Comparison of ENCODE assay signal across 8 cellular contexts in the genomic region with DNA sequence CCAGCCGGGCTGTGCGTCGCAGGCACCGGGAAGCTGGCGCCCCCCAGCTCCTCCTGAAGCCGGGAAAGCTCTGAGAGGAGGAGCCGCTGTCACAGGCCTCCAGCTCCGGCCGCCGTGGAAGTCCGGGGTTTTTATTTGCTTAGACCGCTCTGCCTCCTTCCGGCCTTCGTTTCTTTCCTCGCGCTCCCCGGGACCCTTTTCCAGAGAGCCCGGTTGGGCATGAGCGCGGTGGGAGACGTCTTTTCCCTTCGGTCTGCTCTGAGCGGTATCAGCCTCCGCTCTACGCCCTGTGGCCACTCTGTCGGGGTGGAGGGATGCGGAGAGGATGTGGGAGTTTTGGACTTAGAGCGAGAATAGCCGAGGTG. TPM values are rescaled to one million over a fixed set of nuclear protein-coding genes. Genes with fewer than 3 reads are reported as not detected.
DNase-seq lines count a peak whose midpoint lies in the region; ATAC-seq and TF ChIP-seq lines count a peak whose summit lies in the region.

No MANE protein-coding gene starts in this region.

- H3K27me3 ChIP-seq in HUES48 (ENCODE audit: control insufficient read depth, insufficient read depth, low read length): no peaks in the 10 kb centered on the region
- no peaks in the 10 kb centered on the region for H3K27me3 ChIP-seq in esophagus squamous epithelium

- H3K27ac ChIP-seq in HUES48 (ENCODE audit: low read depth, low read length) (peak overlapping the region; percentile 88), esophagus squamous epithelium (peak overlapping the region; percentile 93 to 99 (median 96))

- H3K4me1 ChIP-seq in HUES48 (ENCODE audit: control insufficient read depth, insufficient read depth, low read length) (0 out of 2 replicates have a peak, but pooled peaks cover 4% of the 10 kb centered on the region), esophagus squamous epithelium (peaks cover 19 to 47% (median 19%) of the 10 kb centered on the region in 3 donors)

- peaks cover 3% of the 10 kb centered on the region for H3K9me3 Mint-ChIP-seq in activated CD4-positive, alpha-beta T cell treated with anti-CD3 and anti-CD28 coated beads, Interleukin-2, amount 10 ng/mL, durations not matched to agents 24 days and 14 days
- no peaks in the 10 kb centered on the region for H3K9me3 Mint-ChIP-seq in naive thymus-derived CD8-positive, alpha-beta T cell

- H3K27ac Mint-ChIP-seq in activated CD4-positive, alpha-beta T cell treated with anti-CD3 and anti-CD28 coated beads, Interleukin-2, amount 10 ng/mL, durations not matched to agents 24 days and 14 days: peak overlapping the region; percentile 93
- H3K27ac Mint-ChIP-seq in naive thymus-derived CD8-positive, alpha-beta T cell: peak overlapping the region; percentile 92 to 98 (median 96)

- DNase-seq in DMS 273 (lab: John Stamatoyannopoulos, UW; ENCODE audit: unreplicated experiment) (peak; percentile 80), DMS 273 treated with DMSO at 0.1 percent for 48 hours (lab: John Stamatoyannopoulos, UW) (no peak), esophagus squamous epithelium (lab: John Stamatoyannopoulos, UW) (no peak), ecto neural progenitor cell (ENCODE audit: low spot score) (no peak)
- peak; percentile 77 for DNase-seq in activated CD4-positive, alpha-beta T cell treated with anti-CD3 and anti-CD28 coated beads, Interleukin-2, amount 10 ng/mL, durations not matched to agents 24 days and 14 days
- peak in 3 of 10 donors; percentile 2 to 16 (median 8) for DNase-seq in naive thymus-derived CD8-positive, alpha-beta T cell

- H3K36me3 ChIP-seq in HUES48 (ENCODE audit: control insufficient read depth, insufficient read depth, low read length) (no peaks in the 10 kb centered on the region), esophagus squamous epithelium (peaks cover 0 to 12% (median 0%) of the 10 kb centered on the region in 3 donors)

- peak; percentile 26 for ATAC-seq in GM21526 (IDR thresholded peaks at IDR 0.05; ENCODE audit: low FRiP score, unreplicated experiment)
- ATAC-seq in naive thymus-derived CD8-positive, alpha-beta T cell: peak; percentile 8 to 12

- intact Hi-C loops in activated CD4-positive, alpha-beta T cell treated with anti-CD3 and anti-CD28 coated beads, Interleukin-2, amount 10 ng/mL, durations not matched to agents 24 days and 14 days (cut with micrococcal nuclease): loop anchor here (1.0 kb wide), 1 partner anchor 259 kb away; no protein-coding TSS in a partner anchor
- intact Hi-C loops in esophagus squamous epithelium (cut with DNase I): no loop called here

- no peak for TF ChIP-seq CTCF in esophagus squamous epithelium (IDR thresholded peaks at IDR 0.05)

- H3K36me3 Mint-ChIP-seq in activated CD4-positive, alpha-beta T cell treated with anti-CD3 and anti-CD28 coated beads, Interleukin-2, amount 10 ng/mL, durations not matched to agents 24 days and 14 days (ENCODE audit: low read depth): peaks cover 10% of the 10 kb centered on the region
- peaks cover 0 to 9% (median 0%) of the 10 kb centered on the region in 3 donors for H3K36me3 Mint-ChIP-seq in naive thymus-derived CD8-positive, alpha-beta T cell

- H3K4me3 ChIP-seq in HUES48 (ENCODE audit: low read depth, low read length) (peak overlapping the region; percentile 90), esophagus squamous epithelium (peak overlapping the region; percentile 65 to 100 (median 96))

- peak overlapping the region; percentile 96 for H3K4me3 Mint-ChIP-seq in activated CD4-positive, alpha-beta T cell treated with anti-CD3 and anti-CD28 coated beads, Interleukin-2, amount 10 ng/mL, durations not matched to agents 24 days and 14 days
- H3K4me3 Mint-ChIP-seq in naive thymus-derived CD8-positive, alpha-beta T cell: peak overlapping the region; percentile 82 to 98 (median 95)

- H3K4me1 Mint-ChIP-seq in activated CD4-positive, alpha-beta T cell treated with anti-CD3 and anti-CD28 coated beads, Interleukin-2, amount 10 ng/mL, durations not matched to agents 24 days and 14 days: peaks cover 17% of the 10 kb centered on the region
- H3K4me1 Mint-ChIP-seq in naive thymus-derived CD8-positive, alpha-beta T cell: peaks cover 6 to 41% (median 29%) of the 10 kb centered on the region in 4 donors

- peak overlapping the region; percentile 77 for H3K9ac ChIP-seq in HUES48 (ENCODE audit: low read depth, low read length)

- POLR2A ChIA-PET in naive thymus-derived CD8-positive, alpha-beta T cell (lab: Charles Lee): interaction anchor here (0.7 to 3.4 kb wide), 10 partner anchors 8 to 128 kb away, joined by 3 to 55 read pairs (median 4); a partner anchor contains a TSS

- 0% methylated on average over 11 to 22 of the region's 29 CpGs for WGBS in esophagus squamous epithelium, 2 donors

- H3K9me3 ChIP-seq in HUES48 (ENCODE audit: control insufficient read depth, insufficient read depth, low read length): no peaks in the 10 kb centered on the region
- no peaks in the 10 kb centered on the region for H3K9me3 ChIP-seq in esophagus squamous epithelium

- TF ChIP-seq POLR2A in esophagus squamous epithelium (IDR thresholded peaks at IDR 0.05): no peak

- H3K27me3 Mint-ChIP-seq in activated CD4-positive, alpha-beta T cell treated with anti-CD3 and anti-CD28 coated beads, Interleukin-2, amount 10 ng/mL, durations not matched to agents 24 days and 14 days: no peaks in the 10 kb centered on the region
- H3K27me3 Mint-ChIP-seq in naive thymus-derived CD8-positive, alpha-beta T cell: no peaks in the 10 kb centered on the region

RNA-seq across cellular contexts. Expression of a gene that starts 0.6 kb away (rescaled TPM):
- 44.2 and 47.2 TPM in 2 replicates for total RNA-seq in activated CD4-positive, alpha-beta T cell treated with anti-CD3 and anti-CD28 coated beads, Interleukin-2, amount 10 ng/mL, durations not matched to agents 24 days and 14 days
- 10 to 100 TPM; 14.5 to 37.8 (median 21.3) TPM for total RNA-seq in esophagus squamous epithelium
- 10 to 100 TPM; 42.4 to 43.2 TPM for total RNA-seq in naive thymus-derived CD8-positive, alpha-beta T cell
- polyA plus RNA-seq in naive thymus-derived CD8-positive, alpha-beta T cell: 1 to 10 TPM; 5.4 to 8.2 (median 8.0) TPM

Comparison
In these comparisons a context has a peak if more than half of its experiments do, and no peak if none do; other contexts are left out.
1. DNase-seq: peak in DMS 273 (single experiment) and activated CD4-positive, alpha-beta T cell treated with anti-CD3 and anti-CD28 coated beads, Interleukin-2, amount 10 ng/mL, durations not matched to agents 24 days and 14 days (single experiment); none in DMS 273 treated with DMSO at 0.1 percent for 48 hours (single experiment), esophagus squamous epithelium (single experiment) and ecto neural progenitor cell (single experiment).